ENCODE assay signal across 8 cellular contexts in the genomic region with DNA sequence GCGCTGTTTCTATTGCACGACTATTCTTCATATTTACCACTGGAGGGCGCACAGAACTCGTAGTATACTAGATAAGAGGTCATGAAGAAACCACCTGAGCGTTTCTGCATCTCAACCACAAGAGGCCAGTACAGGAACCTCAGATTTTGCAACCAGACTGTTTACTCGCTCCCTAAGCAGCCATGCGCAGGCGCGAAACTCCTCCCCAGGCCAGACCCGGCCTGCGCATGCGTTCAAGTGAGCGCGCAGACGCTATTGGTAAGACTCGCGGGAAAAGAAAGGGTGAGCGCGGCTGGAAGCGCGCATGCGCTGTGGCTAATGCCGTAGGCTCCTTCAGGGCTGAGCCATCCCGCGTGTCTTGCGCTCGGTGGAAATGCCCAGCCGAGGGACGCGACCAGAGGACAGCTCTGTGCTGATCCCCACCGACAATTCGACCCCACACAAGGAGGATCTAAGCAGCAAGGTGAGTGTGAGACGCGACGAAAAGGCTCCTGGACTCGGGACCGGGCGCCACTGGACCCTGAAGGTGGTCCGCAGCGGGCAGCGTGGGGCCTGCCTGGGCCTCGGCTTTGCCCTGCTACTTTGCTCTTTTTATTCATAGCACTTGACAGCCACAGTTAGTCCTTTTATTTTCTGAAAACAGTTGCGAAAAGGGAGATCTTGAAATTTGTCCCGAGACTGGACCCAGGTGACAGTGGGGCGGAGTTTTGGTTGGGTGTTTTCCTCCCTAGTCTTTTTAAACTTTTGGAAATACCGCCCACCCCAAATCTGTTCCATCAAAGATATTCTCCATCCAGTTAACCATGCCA. TPM values are rescaled to one million over a fixed set of nuclear protein-coding genes. Genes with fewer than 3 reads are reported as not detected.
DNase-seq lines count a peak whose midpoint lies in the region; ATAC-seq and TF ChIP-seq lines count a peak whose summit lies in the region.

Gene ASNSD1, plus strand, starts transcription at position 312 of the 809 bp plus-strand sequence. CDS start 4,674 bp downstream, outside the sequence.

- peaks cover 26% of the 10 kb centered on the region for H3K36me3 Mint-ChIP-seq in activated T-cell treated with anti-CD3 and anti-CD28 coated beads, Interleukin-2, amount 50 U/mL, for 24 hours (ENCODE audit: low read depth)

- H3K4me2 ChIP-seq in PC-9 = peak within 1 kb of the TSS; percentile 89

- H4K20me1 ChIP-seq in PC-9 (ENCODE audit: insufficient read depth) = no peaks in the 10 kb centered on the region; the same call in 1 of the 2 replicates

- peaks cover 55% of the 10 kb centered on the region for H3K4me1 Mint-ChIP-seq in activated T-cell treated with anti-CD3 and anti-CD28 coated beads, Interleukin-2, amount 50 U/mL, for 24 hours (ENCODE audit: low read depth)

- H3K27me3 ChIP-seq in PC-9 (ENCODE audit: insufficient read depth, low read depth) (no peaks in the 10 kb centered on the region), muscle layer of colon (ENCODE audit: control insufficient read depth in 1 of 2, insufficient read depth in 2 of 2, low read length in 2 of 2) (no peaks in the 10 kb centered on the region)

- CTCF ChIA-PET in PC-9 (lab: Charles Lee) = interaction anchor here (0.8 kb wide), 1 partner anchor 37 kb away, joined by 5 read pairs; no protein-coding TSS in a partner anchor

- no peaks in the 10 kb centered on the region for H3K9me3 ChIP-seq in PC-9 (ENCODE audit: insufficient read depth, low read depth)
- H3K9me3 ChIP-seq in muscle layer of colon (ENCODE audit: low read length) = no peaks in the 10 kb centered on the region

- DNase-seq in DMS79 treated with DMSO at 0.1 percent for 48 hours (lab: John Stamatoyannopoulos, UW) (peak; percentile 99), KBM-7 (peak; percentile 98), PC-9 (peak; percentile 94 to 96)
- DNase-seq in activated T-cell treated with anti-CD3 and anti-CD28 coated beads, Interleukin-2, amount 50 U/mL, for 24 hours = peak; percentile 97
- DNase-seq in stimulated activated CD8-positive, alpha-beta memory T cell treated with anti-CD3 and anti-CD28 coated beads, Interleukin-7, amount 100 ng/mL, for 24 hours (ENCODE audit: low read depth) = peak; percentile 95

- ATAC-seq in GM21717 (IDR thresholded peaks at IDR 0.05; ENCODE audit: unreplicated experiment) (peak; percentile 93), esophagus mucosa (peak; percentile 100)

- peaks cover 19% of the 10 kb centered on the region for H3K79me2 ChIP-seq in PC-9 (ENCODE audit: low read depth)

- in situ Hi-C loops in KBM-7 (cut with MboI; ENCODE audit: low pct_unique_long_range_greater_than_20kb, low sequenced_read_pairs) = no loop called here

- no peaks in the 10 kb centered on the region for H3F3A ChIP-seq in PC-9 (ENCODE audit: insufficient read depth, low read depth)

- no peaks in the 10 kb centered on the region for H3K9me2 ChIP-seq in PC-9 (ENCODE audit: insufficient read depth)

- no peak within 1 kb of the TSS for H3K27ac Mint-ChIP-seq in activated T-cell treated with anti-CD3 and anti-CD28 coated beads, Interleukin-2, amount 50 U/mL, for 24 hours

- peak; percentile 87 for TF ChIP-seq CTCF in PC-9 (conservative IDR thresholded peaks at IDR 0.05)

- no peaks in the 10 kb centered on the region for H3K36me3 ChIP-seq in PC-9 (ENCODE audit: low read depth)
- peaks cover 5% of the 10 kb centered on the region for H3K36me3 ChIP-seq in muscle layer of colon (ENCODE audit: insufficient read depth, low read length)

- H3K9me3 Mint-ChIP-seq in activated T-cell treated with anti-CD3 and anti-CD28 coated beads, Interleukin-2, amount 50 U/mL, for 24 hours = no peaks in the 10 kb centered on the region

- peak within 1 kb of the TSS; percentile 100 for H2AFZ ChIP-seq in PC-9

- no TSS peak for BruUV-seq in PC-9 (replicated peaks; lab: Mats Ljungman, UMichigan)

- H3K4me3 ChIP-seq in PC-9 (peak within 1 kb of the TSS; percentile 92), muscle layer of colon (ENCODE audit: low read depth in 1 of 2, low read length in 2 of 2) (peak within 1 kb of the TSS; percentile 84 to 97)

- H3K9ac ChIP-seq in muscle layer of colon (ENCODE audit: low read length) = peak within 1 kb of the TSS; percentile 99

- no peak within 1 kb of the TSS for H3K27ac ChIP-seq in PC-9
- H3K27ac ChIP-seq in muscle layer of colon (ENCODE audit: low read depth, low read length) = peak within 1 kb of the TSS; percentile 99

- H3K4me1 ChIP-seq in PC-9 (replicated peaks; ENCODE audit: insufficient read depth) = peaks cover 21% of the 10 kb centered on the region
- peaks cover 22% of the 10 kb centered on the region for H3K4me1 ChIP-seq in muscle layer of colon (ENCODE audit: insufficient read depth, low read length)

- no peak within 1 kb of the TSS for H3K4me3 Mint-ChIP-seq in activated T-cell treated with anti-CD3 and anti-CD28 coated beads, Interleukin-2, amount 50 U/mL, for 24 hours

- POLR2A ChIA-PET in PC-9 (lab: Charles Lee; ENCODE audit: unreplicated experiment) = interaction anchor here (0.6 kb wide), 2 partner anchors 538 to 1278 kb away, joined by 6 to 7 read pairs; no protein-coding TSS in a partner anchor

- intact Hi-C loops in PC-9 (cut with micrococcal nuclease; ENCODE audit: unreplicated experiment) = loop anchor here (1.0 kb wide), 3 partner anchors 80 to 409 kb away; partner anchors contain the start of gene OSGEPL1

- H3K27me3 Mint-ChIP-seq in activated T-cell treated with anti-CD3 and anti-CD28 coated beads, Interleukin-2, amount 50 U/mL, for 24 hours = no peaks in the 10 kb centered on the region

RNA-seq across cellular contexts. Expression of gene ASNSD1, which starts in this region (rescaled TPM):
- total RNA-seq in PC-9 (2021) (14.8 TPM in 2 replicates), esophagus mucosa (20.0 TPM)
